Comparison of ENCODE assay signal across 9 cellular contexts in genomic region chr1:43930168-43930948, GRCh38. TPM values are rescaled to one million over a fixed set of nuclear protein-coding genes. Genes with fewer than 3 reads are reported as not detected.
DNase-seq lines count a peak whose midpoint lies in the region; ATAC-seq, FAIRE-seq and TF ChIP-seq lines count a peak whose summit lies in the region.
"Had no signal": no experiment of that assay in that cellular context is flagged by ENCODE, and none has a peak within 500 bp of the region (broad histone marks: within the 10 kb centered on the region; RNA-seq: fewer than 3 reads in every experiment).

No MANE protein-coding gene starts in this region.

- no peak for FAIRE-seq in bronchial epithelial cell (lab: Jason Lieb, UNC)

- peak; percentile 51 for DNase-seq in activated CD4-positive, alpha-beta T cell treated with anti-CD3 and anti-CD28 coated beads for 36 hours
- DNase-seq in activated CD4-positive, alpha-beta T cell treated with anti-CD3 and anti-CD28 coated beads, Interleukin-2, amount 50 U/mL, for 1 hour: no peak
- DNase-seq in IMR-90: no peak
- no peak for DNase-seq in bronchial epithelial cell (ENCODE audit: low read depth)
- no peak for DNase-seq in NCI-H2171 treated with DMSO at 0.1 percent for 48 hours (lab: John Stamatoyannopoulos, UW)
- no peak for DNase-seq in GM19238 (ENCODE audit: insufficient read length, low spot score)
- DNase-seq in NCI-H1436 (lab: John Stamatoyannopoulos, UW): no peak

- H2BK20ac ChIP-seq in IMR-90 (ENCODE audit: low read depth, low read length): no peak overlapping the region

- H3K27me3 ChIP-seq in IMR-90 (ENCODE audit: control insufficient read depth, insufficient read depth, low read length) (no peaks in the 10 kb centered on the region), bronchial epithelial cell (ENCODE audit: control insufficient read depth, insufficient read depth, low read length) (no peaks in the 10 kb centered on the region), parathyroid adenoma (ENCODE audit: control insufficient read depth, insufficient read depth, low read length) (no peaks in the 10 kb centered on the region)

- H3K4me3 ChIP-seq in IMR-90 (ENCODE audit: insufficient read depth, low read depth, low read length): no peak overlapping the region
- H3K4me3 ChIP-seq in bronchial epithelial cell (ENCODE audit: low read depth, low read length): no peak overlapping the region
- no peak overlapping the region for H3K4me3 ChIP-seq in parathyroid adenoma (ENCODE audit: low read depth, low read length)
- H3K4me3 ChIP-seq: skin epidermis had no signal

- H2AK5ac ChIP-seq in IMR-90 (ENCODE audit: low read depth, low read length): no peak overlapping the region; the same call in 1 of the 2 replicates

- CTCF ChIA-PET in activated CD4-positive, alpha-beta T cell treated with anti-CD3 and anti-CD28 coated beads for 36 hours (lab: Charles Lee): interaction anchor here (1.0 to 1.8 kb wide), 3 partner anchors 16 to 167 kb away, joined by 3 to 12 read pairs (median 4); no protein-coding TSS in a partner anchor
- CTCF ChIA-PET in IMR-90 (lab: Yijun Ruan, JAX): interaction anchor here (1.9 kb wide), 1 partner anchor 167 kb away, joined by 7 read pairs; no protein-coding TSS in a partner anchor

- H3K14ac ChIP-seq in IMR-90 (replicated peaks; ENCODE audit: low read depth, low read length): no peak overlapping the region

- dilution Hi-C loops in IMR-90 (cut with HindIII; ENCODE audit: low sequenced_read_pairs, unreplicated experiment): no loop called here

- no peak overlapping the region for H2AK9ac ChIP-seq in IMR-90 (replicated peaks; ENCODE audit: low read depth, low read length, poor library complexity)

- no peak overlapping the region for H3K23ac ChIP-seq in IMR-90 (ENCODE audit: low read depth, low read length)

- no peaks in the 10 kb centered on the region for H4K20me1 ChIP-seq in IMR-90 (ENCODE audit: insufficient read depth, low read length)

- no peak overlapping the region for H3K56ac ChIP-seq in IMR-90 (ENCODE audit: extremely low read depth, insufficient read depth, low read length)

- H3K4me2 ChIP-seq in IMR-90 (ENCODE audit: low read depth, low read length) (no peak overlapping the region), parathyroid adenoma (ENCODE audit: low read length) (no peak overlapping the region)

- H3K79me2 ChIP-seq in parathyroid adenoma: no peaks in the 10 kb centered on the region

- peaks cover 19% of the 10 kb centered on the region for H3K27me3 Mint-ChIP-seq in activated CD4-positive, alpha-beta T cell treated with anti-CD3 and anti-CD28 coated beads for 36 hours

- ATAC-seq in activated CD4-positive, alpha-beta T cell treated with anti-CD3 and anti-CD28 coated beads for 36 hours: no peak
- no peak for ATAC-seq in IMR-90 (ENCODE audit: low read depth)

- no peak for TF ChIP-seq POLR2A in IMR-90 (IDR thresholded peaks at IDR 0.05; ENCODE audit: low read depth, low read length)

- no peak for TF ChIP-seq RAD21 in IMR-90 (IDR thresholded peaks at IDR 0.05; ENCODE audit: low read length)

- H3K27ac ChIP-seq in IMR-90 (ENCODE audit: insufficient read depth, low read length) (no peak overlapping the region), parathyroid adenoma (no peak overlapping the region)

- peaks cover 6% of the 10 kb centered on the region for H3K9me1 ChIP-seq in IMR-90 (ENCODE audit: insufficient read depth, low read length)

- H2AFZ ChIP-seq in IMR-90 (replicated peaks; ENCODE audit: low read length, poor library complexity) (no peak overlapping the region), parathyroid adenoma (no peak overlapping the region)

- no TSS peak for BruUV-seq in IMR-90 (replicated peaks; lab: Mats Ljungman, UMichigan)

- H2BK5ac ChIP-seq in IMR-90 (ENCODE audit: low read depth, low read length, poor library complexity, severe bottlenecking): no peak overlapping the region

- no peak overlapping the region for H2BK120ac ChIP-seq in IMR-90 (ENCODE audit: low read depth, low read length)

- H3K4me1 Mint-ChIP-seq in activated CD4-positive, alpha-beta T cell treated with anti-CD3 and anti-CD28 coated beads for 36 hours: peaks cover 15% of the 10 kb centered on the region

- H3K36me3 ChIP-seq in IMR-90 (ENCODE audit: control insufficient read depth, insufficient read depth, low read length) (peaks cover 11% of the 10 kb centered on the region), bronchial epithelial cell (ENCODE audit: control insufficient read depth, insufficient read depth, low read length) (no peaks in the 10 kb centered on the region), parathyroid adenoma (ENCODE audit: control insufficient read depth, insufficient read depth, low read length) (no peaks in the 10 kb centered on the region)

- H3K9ac ChIP-seq in IMR-90 (ENCODE audit: low read depth, low read length): no peak overlapping the region
- H3K9ac ChIP-seq in parathyroid adenoma: no peak overlapping the region

- 0 out of 2 replicates have a peak, but pooled peaks have one; percentile 19 for TF ChIP-seq CTCF in IMR-90 (conservative IDR thresholded peaks at IDR 0.05; ENCODE audit: low read depth, low read length)
- TF ChIP-seq CTCF in bronchial epithelial cell (IDR thresholded peaks at IDR 0.05; ENCODE audit: insufficient read depth, low read length, severe bottlenecking): peak; percentile 60
- peak; percentile 36 for TF ChIP-seq CTCF in parathyroid adenoma (IDR thresholded peaks at IDR 0.05)

- no peak overlapping the region for H4K5ac ChIP-seq in IMR-90 (ENCODE audit: low read depth, low read length)

- peaks cover 5% of the 10 kb centered on the region for H3K9me3 ChIP-seq in IMR-90 (ENCODE audit: control insufficient read depth, insufficient read depth, low read length)
- no peaks in the 10 kb centered on the region for H3K9me3 ChIP-seq in parathyroid adenoma (ENCODE audit: control insufficient read depth, low read length)

- no peak overlapping the region for H3K18ac ChIP-seq in IMR-90 (ENCODE audit: low read depth, low read length)

- intact Hi-C loops in activated CD4-positive, alpha-beta T cell treated with anti-CD3 and anti-CD28 coated beads for 36 hours (cut with DNase I, micrococcal nuclease): loop anchor here in 1 of 2 experiments (5.0 to 10.0 kb wide), 3 partner anchors 117 to 706 kb away; partner anchors contain the start of gene ST3GAL3
- intact Hi-C loops in IMR-90 (cut with micrococcal nuclease): loop anchor here (5.0 kb wide), 1 partner anchor 78 kb away; no protein-coding TSS in a partner anchor

- in situ Hi-C loops in IMR-90 (cut with MboI; ENCODE audit: low sequenced_read_pairs): loop anchor here (5.0 kb wide), 1 partner anchor 158 kb away; no protein-coding TSS in a partner anchor

- H4K8ac ChIP-seq in IMR-90 (ENCODE audit: low read depth in 2 of 2, low read length in 2 of 2): no peak overlapping the region

- no peak overlapping the region; the same call in 1 of the 2 replicates for H3K4ac ChIP-seq in IMR-90 (ENCODE audit: low read depth, low read length)

- H3K27ac Mint-ChIP-seq in activated CD4-positive, alpha-beta T cell treated with anti-CD3 and anti-CD28 coated beads for 36 hours: no peak overlapping the region

- WGBS in IMR-90 (ENCODE audit: extremely low coverage in 2 of 2, insufficient read length in 1 of 2), 2 experiments: 100% methylated on average over 6 of the region's 10 CpGs; no CpG with 5 or more reads in 1 of the 2 experiments

- peaks cover 6% of the 10 kb centered on the region for H3K4me1 ChIP-seq in IMR-90 (ENCODE audit: control insufficient read depth, insufficient read depth, low read length)
- peaks cover 11% of the 10 kb centered on the region for H3K4me1 ChIP-seq in parathyroid adenoma

- H2BK15ac ChIP-seq in IMR-90 (ENCODE audit: low read depth, low read length): no peak overlapping the region

- H3K36me3 Mint-ChIP-seq in activated CD4-positive, alpha-beta T cell treated with anti-CD3 and anti-CD28 coated beads for 36 hours (ENCODE audit: low read depth): peaks cover 5% of the 10 kb centered on the region

- no peak overlapping the region for H4K91ac ChIP-seq in IMR-90 (ENCODE audit: insufficient read depth, low read depth, low read length)

- H3K79me1 ChIP-seq in IMR-90 (ENCODE audit: low read depth in 1 of 2, low read length in 2 of 2): peaks cover 0 to 12% of the 10 kb centered on the region in 2 experiments; a peak in 1 of 4 replicates

- no peaks in the 10 kb centered on the region for H3K9me3 Mint-ChIP-seq in activated CD4-positive, alpha-beta T cell treated with anti-CD3 and anti-CD28 coated beads for 36 hours (ENCODE audit: low read depth)

- no peak overlapping the region for H3K4me3 Mint-ChIP-seq in activated CD4-positive, alpha-beta T cell treated with anti-CD3 and anti-CD28 coated beads for 36 hours

- POLR2A ChIA-PET in activated CD4-positive, alpha-beta T cell treated with anti-CD3 and anti-CD28 coated beads for 36 hours (lab: Charles Lee): no interaction called here
- POLR2A ChIA-PET in IMR-90 (lab: Charles Lee; ENCODE audit: unreplicated experiment): no interaction called here

RNA-seq across cellular contexts. Expression of gene ARTN, which starts 3.2 kb away (rescaled TPM):
- total RNA-seq in activated CD4-positive, alpha-beta T cell treated with anti-CD3 and anti-CD28 coated beads for 36 hours: under 1 TPM; 0.26 to 0.48 TPM
- total RNA-seq in IMR-90 (2012; rRNA removed) (not detected in 2 replicates), bronchial epithelial cell (8.7 and 20.1 TPM in 2 replicates)
- polyA plus RNA-seq in IMR-90 (2012; rRNA removed): 0.23 and 0.29 TPM in 2 replicates
- polyA plus RNA-seq in IMR-90 (2012; cell fraction: cytosol; rRNA removed): 0.06 and 0.30 TPM in 2 replicates
- polyA plus RNA-seq in IMR-90 (2012; cell fraction: nucleus; rRNA removed; ENCODE audit: low replicate concordance): 2.3 and 5.2 TPM in 2 replicates

RNA-seq across cellular contexts. Expression of gene IPO13, which starts 16.4 kb away (rescaled TPM):
- total RNA-seq in activated CD4-positive, alpha-beta T cell treated with anti-CD3 and anti-CD28 coated beads for 36 hours: 10 to 100 TPM; 10.7 to 12.5 TPM
- 14.2 and 15.2 TPM in 2 replicates for total RNA-seq in IMR-90 (2012; rRNA removed)
- 18.7 and 19.0 TPM in 2 replicates for polyA plus RNA-seq in IMR-90 (2012; rRNA removed)
- 17.0 and 20.8 TPM in 2 replicates for polyA plus RNA-seq in IMR-90 (2012; cell fraction: cytosol; rRNA removed)
- polyA plus RNA-seq in IMR-90 (2012; cell fraction: nucleus; rRNA removed; ENCODE audit: low replicate concordance): 38.2 and 128 TPM in 2 replicates
- total RNA-seq in bronchial epithelial cell: 13.2 and 19.8 TPM in 2 replicates

RNA-seq across cellular contexts. Expression of gene DPH2, which starts 39.5 kb away (rescaled TPM):
- total RNA-seq in activated CD4-positive, alpha-beta T cell treated with anti-CD3 and anti-CD28 coated beads for 36 hours: 10 to 100 TPM; 25.2 to 30.5 TPM
- total RNA-seq in IMR-90 (2012; rRNA removed) (18.9 and 21.0 TPM in 2 replicates), bronchial epithelial cell (17.9 and 31.9 TPM in 2 replicates)
- polyA plus RNA-seq in IMR-90 (2012; rRNA removed): 32.2 and 38.0 TPM in 2 replicates
- 23.4 and 39.1 TPM in 2 replicates for polyA plus RNA-seq in IMR-90 (2012; cell fraction: cytosol; rRNA removed)
- polyA plus RNA-seq in IMR-90 (2012; cell fraction: nucleus; rRNA removed; ENCODE audit: low replicate concordance): 133 and 182 TPM in 2 replicates

RNA-seq across cellular contexts. Expression of gene ATP6V0B, which starts 44.4 kb away (rescaled TPM):
- total RNA-seq in activated CD4-positive, alpha-beta T cell treated with anti-CD3 and anti-CD28 coated beads for 36 hours: 10 to 100 TPM; 39.4 to 75.6 TPM
- total RNA-seq in IMR-90 (2012; rRNA removed): 72.1 and 80.3 TPM in 2 replicates
- 169 and 209 TPM in 2 replicates for polyA plus RNA-seq in IMR-90 (2012; rRNA removed)
- 211 and 228 TPM in 2 replicates for polyA plus RNA-seq in IMR-90 (2012; cell fraction: cytosol; rRNA removed)
- polyA plus RNA-seq in IMR-90 (2012; cell fraction: nucleus; rRNA removed; ENCODE audit: low replicate concordance): 173 and 195 TPM in 2 replicates
- total RNA-seq in bronchial epithelial cell: 220 and 241 TPM in 2 replicates

RNA-seq across cellular contexts. Expression of gene B4GALT2, which starts 48.7 kb away (rescaled TPM):
- total RNA-seq in activated CD4-positive, alpha-beta T cell treated with anti-CD3 and anti-CD28 coated beads for 36 hours: 10 to 100 TPM; 27.9 to 35.3 TPM
- 57.2 and 60.8 TPM in 2 replicates for total RNA-seq in IMR-90 (2012; rRNA removed)
- 52.3 and 74.7 TPM in 2 replicates for polyA plus RNA-seq in IMR-90 (2012; rRNA removed)
- 67.7 and 79.7 TPM in 2 replicates for polyA plus RNA-seq in IMR-90 (2012; cell fraction: cytosol; rRNA removed)
- polyA plus RNA-seq in IMR-90 (2012; cell fraction: nucleus; rRNA removed; ENCODE audit: low replicate concordance): 31.2 and 77.9 TPM in 2 replicates
- 72.7 and 84.0 TPM in 2 replicates for total RNA-seq in bronchial epithelial cell
